In the genomic region with DNA sequence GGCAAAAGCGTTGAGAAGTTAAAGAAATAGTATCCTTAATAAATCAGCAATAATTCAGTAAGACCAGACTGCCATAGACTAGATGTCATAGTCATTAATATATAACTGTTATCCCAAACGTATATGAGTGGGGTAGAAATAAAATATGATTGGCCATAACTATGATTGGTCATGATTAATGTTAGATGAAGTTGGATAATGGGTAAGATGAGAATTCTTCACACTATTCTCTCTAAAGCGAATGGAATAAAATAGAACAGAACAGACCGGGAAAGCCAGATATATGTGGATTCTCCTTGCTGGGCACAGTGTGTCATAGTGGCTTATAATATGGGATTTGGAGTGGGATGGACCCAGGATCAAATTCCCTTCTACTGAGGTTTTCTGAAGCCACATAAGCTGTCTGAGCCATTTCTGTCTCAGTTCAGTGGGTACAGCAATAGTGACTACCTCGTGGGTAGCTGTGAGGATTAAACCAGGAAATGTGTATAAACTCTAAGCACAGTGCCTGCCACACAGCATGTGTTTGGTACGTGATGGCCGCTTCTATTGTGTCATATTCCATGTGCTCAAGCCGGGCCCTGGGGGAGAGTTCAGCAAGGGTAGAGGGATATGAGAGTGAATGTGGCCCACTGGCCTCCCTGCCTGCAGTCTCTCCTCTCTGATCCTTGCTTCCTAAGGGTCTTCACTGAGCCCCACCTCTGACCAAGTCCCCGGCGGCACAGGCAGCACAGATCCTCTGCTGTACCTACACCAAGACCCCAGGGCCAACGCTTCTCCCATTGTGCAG, we compare ENCODE assay signal across 8 cellular contexts. TPM values are rescaled to one million over a fixed set of nuclear protein-coding genes. Genes with fewer than 3 reads are reported as not detected.
DNase-seq lines count a peak whose midpoint lies in the region; FAIRE-seq and TF ChIP-seq lines count a peak whose summit lies in the region.

No MANE protein-coding gene starts in this region.

- peaks cover 0 to 36% (median 15%) of the 10 kb centered on the region in 4 donors for H3K4me1 ChIP-seq in tibial nerve

- peaks cover 64% of the 10 kb centered on the region for H3K4me1 Mint-ChIP-seq in dendritic cell treated with granulocyte-macrophage colony-stimulating factor and Interleukin-4, amounts not matched to agents 40 ng/mL and 50 ng/mL, for 4 days (ENCODE audit: low read depth)
- H3K4me1 Mint-ChIP-seq in progenitor cell of endocrine pancreas (ENCODE audit: low read depth), result no peaks in the 10 kb centered on the region

- peak overlapping the region in 1 of 4 donors; percentile 11 for H3K27ac ChIP-seq in tibial nerve

- no peaks in the 10 kb centered on the region for H3K36me3 ChIP-seq in tibial nerve

- no peak for DNase-seq in GM12891 (ENCODE audit: insufficient read length, low spot score)
- peak; percentile 70 for DNase-seq in NB4 (ENCODE audit: low read depth)
- DNase-seq in progenitor cell of endocrine pancreas (ENCODE audit: low spot score, unreplicated experiment), result no peak
- DNase-seq in NK-92 treated with Interleukin-12 subunit alpha and Interleukin-12 subunit beta, amount 100 ng/mL, for 24 hours (lab: John Stamatoyannopoulos, UW), result no peak
- DNase-seq in tibial nerve (ENCODE audit: low spot score in 2 of 2), result no peak
- no peak for DNase-seq in NCI-H1048 (lab: John Stamatoyannopoulos, UW)
- DNase-seq in NCI-H1417 (lab: John Stamatoyannopoulos, UW), result no peak

- peaks cover 2% of the 10 kb centered on the region for H3K27me3 Mint-ChIP-seq in dendritic cell treated with granulocyte-macrophage colony-stimulating factor and Interleukin-4, amounts not matched to agents 40 ng/mL and 50 ng/mL, for 4 days
- no peaks in the 10 kb centered on the region for H3K27me3 Mint-ChIP-seq in progenitor cell of endocrine pancreas

- H3K27ac Mint-ChIP-seq in dendritic cell treated with granulocyte-macrophage colony-stimulating factor and Interleukin-4, amounts not matched to agents 40 ng/mL and 50 ng/mL, for 4 days, result peak overlapping the region; percentile 76
- peak overlapping the region; percentile 7 for H3K27ac Mint-ChIP-seq in progenitor cell of endocrine pancreas

- peak; percentile 82 for FAIRE-seq in GM12891 (lab: Jason Lieb, UNC)

- H3K4me3 ChIP-seq in NB4 (ENCODE audit: low read depth, low read length), result peak overlapping the region; percentile 4
- no peak overlapping the region for H3K4me3 ChIP-seq in tibial nerve

- intact Hi-C loops in dendritic cell treated with granulocyte-macrophage colony-stimulating factor and Interleukin-4, amounts not matched to agents 40 ng/mL and 50 ng/mL, for 4 days (cut with micrococcal nuclease), result loop anchor here (10.0 kb wide), 1 partner anchor 199 kb away; no protein-coding TSS in a partner anchor

- no peaks in the 10 kb centered on the region for H3K36me3 Mint-ChIP-seq in dendritic cell treated with granulocyte-macrophage colony-stimulating factor and Interleukin-4, amounts not matched to agents 40 ng/mL and 50 ng/mL, for 4 days (ENCODE audit: low read depth)
- no peaks in the 10 kb centered on the region for H3K36me3 Mint-ChIP-seq in progenitor cell of endocrine pancreas (ENCODE audit: insufficient read depth)

- TF ChIP-seq EP300 in tibial nerve (IDR thresholded peaks at IDR 0.05), result no peak

- no peaks in the 10 kb centered on the region for H3K9me3 ChIP-seq in tibial nerve

- H3K9me3 Mint-ChIP-seq in dendritic cell treated with granulocyte-macrophage colony-stimulating factor and Interleukin-4, amounts not matched to agents 40 ng/mL and 50 ng/mL, for 4 days, result no peaks in the 10 kb centered on the region
- H3K9me3 Mint-ChIP-seq in progenitor cell of endocrine pancreas (ENCODE audit: low read depth), result peaks cover 3% of the 10 kb centered on the region

- TF ChIP-seq CTCF in NB4 (IDR thresholded peaks at IDR 0.05; ENCODE audit: low read depth, low read length), result no peak
- no peak for TF ChIP-seq CTCF in progenitor cell of endocrine pancreas (IDR thresholded peaks at IDR 0.05; ENCODE audit: unreplicated experiment)
- TF ChIP-seq CTCF in tibial nerve (IDR thresholded peaks at IDR 0.05), result no peak

- no peak for TF ChIP-seq POLR2A in GM12891 (IDR thresholded peaks at IDR 0.05; ENCODE audit: low read depth, low read length)
- TF ChIP-seq POLR2A in NB4 (IDR thresholded peaks at IDR 0.05; ENCODE audit: extremely low read depth, insufficient read length), result no peak
- TF ChIP-seq POLR2A in tibial nerve (IDR thresholded peaks at IDR 0.05), result no peak

- H3K4me3 Mint-ChIP-seq in dendritic cell treated with granulocyte-macrophage colony-stimulating factor and Interleukin-4, amounts not matched to agents 40 ng/mL and 50 ng/mL, for 4 days, result no peak overlapping the region
- no peak overlapping the region for H3K4me3 Mint-ChIP-seq in progenitor cell of endocrine pancreas (ENCODE audit: low read depth)

- 73 to 82% methylated on average over 11 of the region's 11 CpGs for WGBS in tibial nerve, 2 donors

- H3K27me3 ChIP-seq in tibial nerve, result no peaks in the 10 kb centered on the region

TF ChIP-seq in GM12891, 5 proteins besides CTCF, POLR2A, EP300 and RAD21:
- TF ChIP-seq PAX5 (IDR thresholded peaks at IDR 0.05; ENCODE audit: insufficient read depth, low read length, severe bottlenecking) (no peak), POLR2AphosphoS5 (IDR thresholded peaks at IDR 0.05; ENCODE audit: low read depth, low read length) (no peak), TAF1 (IDR thresholded peaks at IDR 0.05; ENCODE audit: low read depth, low read length) (no peak), SPI1 (IDR thresholded peaks at IDR 0.05; ENCODE audit: low read depth, low read length) (no peak), POU2F2 (IDR thresholded peaks at IDR 0.05; ENCODE audit: low read depth, low read length) (no peak)

RNA-seq across cellular contexts. Expression of a gene that starts 3.6 kb away (rescaled TPM):
- polyA plus RNA-seq in GM12891 (2012; ENCODE audit: low read depth, missing spikeins), result 7.3 TPM
- not detected in 2 replicates for total RNA-seq in progenitor cell of endocrine pancreas
- not detected for total RNA-seq in tibial nerve

RNA-seq across cellular contexts. Expression of a gene that starts 24.0 kb away (rescaled TPM):
- 44.7 TPM for polyA plus RNA-seq in GM12891 (2012; ENCODE audit: low read depth, missing spikeins)
- not detected in 2 replicates for total RNA-seq in progenitor cell of endocrine pancreas
- 10 to 100 TPM; 32.4 to 57.9 (median 37.1) TPM for total RNA-seq in tibial nerve

RNA-seq across cellular contexts. Expression of a gene that starts 33.4 kb away (rescaled TPM):
- 92.3 TPM for polyA plus RNA-seq in GM12891 (2012; ENCODE audit: low read depth, missing spikeins)
- total RNA-seq in progenitor cell of endocrine pancreas (70.0 and 85.9 TPM in 2 replicates), tibial nerve (100 to 1,000 TPM; 143 to 274 (median 161) TPM)

Comparison
In these comparisons a context has a peak if more than half of its experiments do, and no peak if none do; other contexts are left out.
1. RNA of a gene that starts 24.0 kb away (total RNA-seq): 32.4 to 57.9 TPM in tibial nerve; not detected in progenitor cell of endocrine pancreas; every median in the first group is over 10 times any median in the second.